ENCODE assay signal across 22 cellular contexts in genomic region chr7:133365892-133366291, GRCh38.
DNase-seq lines count a peak whose midpoint lies in the region; ATAC-seq and TF ChIP-seq lines count a peak whose summit lies in the region.
"Had no signal": no experiment of that assay in that cellular context is flagged by ENCODE, and none has a peak within 500 bp of the region (broad histone marks: within the 10 kb centered on the region; RNA-seq: fewer than 3 reads in every experiment).

No MANE protein-coding gene starts in this region.

- TF ChIP-seq POLR2A in uterus (IDR thresholded peaks at IDR 0.05): no peak

- no peak overlapping the region for H3K27ac Mint-ChIP-seq in stimulated activated naive CD8-positive, alpha-beta T cell treated with anti-CD3 and anti-CD28 coated beads, Interleukin-15, amount 100 ng/mL, for 72 hours
- H3K27ac Mint-ChIP-seq: activated CD4-positive, alpha-beta T cell treated with anti-CD3 and anti-CD28 coated beads, Interleukin-2, amount 10 ng/mL, durations not matched to agents 7 days and 5 days; activated naive CD8-positive, alpha-beta T cell treated with anti-CD3 and anti-CD28 coated beads, Interleukin-2, amount 50 U/mL, for 24 hours had no signal

- H3K27ac ChIP-seq in uterus: no peak overlapping the region
- H3K27ac ChIP-seq: right lobe of liver had no signal

- H3K4me3 Mint-ChIP-seq in stimulated activated naive CD8-positive, alpha-beta T cell treated with anti-CD3 and anti-CD28 coated beads, Interleukin-15, amount 100 ng/mL, for 72 hours: no peak overlapping the region
- H3K4me3 Mint-ChIP-seq: activated CD4-positive, alpha-beta T cell treated with anti-CD3 and anti-CD28 coated beads, Interleukin-2, amount 10 ng/mL, durations not matched to agents 7 days and 5 days; activated naive CD8-positive, alpha-beta T cell treated with anti-CD3 and anti-CD28 coated beads, Interleukin-2, amount 50 U/mL, for 24 hours; activated T-cell treated with anti-CD3 and anti-CD28 coated beads, Interleukin-2, amount 50 U/mL, for 4 hours; CD8-positive, alpha-beta memory T cell; IgD-negative memory B cell had no signal

- H3K36me3 ChIP-seq in uterus: no peaks in the 10 kb centered on the region
- H3K36me3 ChIP-seq in mucosa of descending colon (ENCODE audit: low read depth): no peaks in the 10 kb centered on the region
- H3K36me3 ChIP-seq: right lobe of liver had no signal

- H3K4me3 ChIP-seq in uterus (no peak overlapping the region), mucosa of descending colon (no peak overlapping the region)
- H3K4me3 ChIP-seq: right lobe of liver had no signal

- peaks cover 0 to 8% of the 10 kb centered on the region in 2 donors for H3K9me3 Mint-ChIP-seq in stimulated activated naive CD8-positive, alpha-beta T cell treated with anti-CD3 and anti-CD28 coated beads, Interleukin-15, amount 100 ng/mL, for 72 hours
- H3K9me3 Mint-ChIP-seq: activated CD4-positive, alpha-beta T cell treated with anti-CD3 and anti-CD28 coated beads, Interleukin-2, amount 10 ng/mL, durations not matched to agents 7 days and 5 days; activated naive CD8-positive, alpha-beta T cell treated with anti-CD3 and anti-CD28 coated beads, Interleukin-2, amount 50 U/mL, for 24 hours had no signal

- peak; percentile 65 for ATAC-seq in Right ventricle myocardium superior (ENCODE audit: poor library complexity)
- ATAC-seq in Right ventricle myocardium inferior: no peak
- ATAC-seq in stimulated activated naive CD8-positive, alpha-beta T cell treated with anti-CD3 and anti-CD28 coated beads, Interleukin-15, amount 100 ng/mL, for 72 hours: no peak
- no peak for ATAC-seq in mucosa of descending colon
- ATAC-seq: activated naive CD8-positive, alpha-beta T cell treated with anti-CD3 and anti-CD28 coated beads, Interleukin-2, amount 50 U/mL, for 24 hours; activated T-cell treated with anti-CD3 and anti-CD28 coated beads, Interleukin-2, amount 50 U/mL, for 4 hours had no signal

- H3K4me1 Mint-ChIP-seq in stimulated activated naive CD8-positive, alpha-beta T cell treated with anti-CD3 and anti-CD28 coated beads, Interleukin-15, amount 100 ng/mL, for 72 hours: peaks cover 6% of the 10 kb centered on the region

- intact Hi-C loops in Right ventricle myocardium superior (cut with DNase I): no loop called here
- intact Hi-C loops in Right ventricle myocardium inferior (cut with DNase I): no loop called here
- intact Hi-C loops in uterus (cut with DNase I; ENCODE audit: low total_unique reads): no loop called here
- intact Hi-C loops in posterior vena cava (cut with DNase I): no loop called here
- intact Hi-C loops in mucosa of descending colon (cut with DNase I, micrococcal nuclease): no loop called here

- H3K9me3 ChIP-seq in uterus: no peaks in the 10 kb centered on the region
- no peaks in the 10 kb centered on the region for H3K9me3 ChIP-seq in mucosa of descending colon
- H3K9me3 ChIP-seq: right lobe of liver had no signal

- TF ChIP-seq CTCF in uterus (IDR thresholded peaks at IDR 0.05) (no peak), mucosa of descending colon (IDR thresholded peaks at IDR 0.05) (no peak)

- H3K27me3 ChIP-seq in uterus: no peaks in the 10 kb centered on the region
- H3K27me3 ChIP-seq: right lobe of liver had no signal

- DNase-seq in Right ventricle myocardium superior (no peak), Right ventricle myocardium inferior (ENCODE audit: missing footprints) (no peak), cerebellum (ENCODE audit: low spot score) (peak; percentile 43), kidney glomerular epithelial cell (lab: John Stamatoyannopoulos, UW) (peak; percentile 18), uterus (peak; percentile 14 to 18), posterior vena cava (ENCODE audit: low spot score) (no peak), mucosa of descending colon (no peak)
- DNase-seq in stimulated activated naive CD8-positive, alpha-beta T cell treated with anti-CD3 and anti-CD28 coated beads, Interleukin-15, amount 100 ng/mL, for 72 hours: no peak
- DNase-seq: 8988T; activated CD4-positive, alpha-beta T cell treated with anti-CD3 and anti-CD28 coated beads, Interleukin-2, amount 10 ng/mL, durations not matched to agents 7 days and 5 days; activated naive CD8-positive, alpha-beta T cell treated with anti-CD3 and anti-CD28 coated beads, Interleukin-2, amount 50 U/mL, for 24 hours; activated T-cell treated with anti-CD3 and anti-CD28 coated beads, Interleukin-2, amount 50 U/mL, for 4 hours; CD8-positive, alpha-beta memory T cell; effector CD4-positive, alpha-beta T cell; foreskin melanocyte; GDM1; NCI-H187; NCI-H69; right lobe of liver; stimulated activated CD4-positive, alpha-beta T cell treated with anti-CD3 and anti-CD28 coated beads, Interleukin-4, amount 100 ng/mL, for 4 hours; stimulated activated naive CD4-positive, alpha-beta T cell had no signal

- H3K27me3 Mint-ChIP-seq in stimulated activated naive CD8-positive, alpha-beta T cell treated with anti-CD3 and anti-CD28 coated beads, Interleukin-15, amount 100 ng/mL, for 72 hours: no peaks in the 10 kb centered on the region
- H3K27me3 Mint-ChIP-seq: activated CD4-positive, alpha-beta T cell treated with anti-CD3 and anti-CD28 coated beads, Interleukin-2, amount 10 ng/mL, durations not matched to agents 7 days and 5 days; activated naive CD8-positive, alpha-beta T cell treated with anti-CD3 and anti-CD28 coated beads, Interleukin-2, amount 50 U/mL, for 24 hours; IgD-negative memory B cell had no signal

- H3K4me1 ChIP-seq in uterus (no peaks in the 10 kb centered on the region), mucosa of descending colon (ENCODE audit: low read depth) (no peaks in the 10 kb centered on the region)
- H3K4me1 ChIP-seq: right lobe of liver had no signal

Comparison
In these comparisons a context has a peak if more than half of its experiments do, and no peak if none do; other contexts are left out.
1. DNase-seq: peak in cerebellum (single experiment), kidney glomerular epithelial cell (single experiment) and uterus (2 of 2); none in Right ventricle myocardium superior (single experiment), Right ventricle myocardium inferior (single experiment), posterior vena cava (single experiment), stimulated activated naive CD8-positive, alpha-beta T cell treated with anti-CD3 and anti-CD28 coated beads, Interleukin-15, amount 100 ng/mL, for 72 hours (0 of 2) and mucosa of descending colon (0 of 3).